ENCODE assay signal across 12 cellular contexts in the genomic region with DNA sequence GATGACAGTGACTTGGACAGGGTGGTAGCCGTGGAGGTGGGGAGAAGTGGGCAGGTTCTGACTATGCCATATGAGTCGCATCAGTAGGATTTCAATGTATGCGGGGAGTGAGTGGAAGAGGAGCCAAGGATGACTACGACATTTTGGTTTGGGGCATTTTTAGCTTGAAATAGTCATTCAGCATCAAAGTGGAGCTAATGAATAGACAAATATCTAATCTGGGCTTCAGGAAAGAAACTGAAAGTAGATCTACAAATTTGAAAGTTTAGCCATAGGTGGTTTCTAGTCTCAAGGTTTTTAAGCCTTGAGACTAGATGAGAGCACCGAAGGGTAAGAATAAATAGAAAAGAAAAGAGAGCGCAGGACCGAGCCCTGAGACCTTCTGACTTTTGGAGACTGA. TPM values are rescaled to one million over a fixed set of nuclear protein-coding genes. Genes with fewer than 3 reads are reported as not detected.
DNase-seq lines count a peak whose midpoint lies in the region; ATAC-seq, FAIRE-seq and TF ChIP-seq lines count a peak whose summit lies in the region.
"Had no signal": no experiment of that assay in that cellular context is flagged by ENCODE, and none has a peak within 500 bp of the region (broad histone marks: within the 10 kb centered on the region; RNA-seq: fewer than 3 reads in every experiment).

No MANE protein-coding gene starts in this region.

- WGBS in pancreas, 2 donors = 91 to 96% methylated on average over 7 of the region's 7 CpGs

- H3K4me3 ChIP-seq in AG10803 (ENCODE audit: low read length) = no peak overlapping the region
- H3K4me3 ChIP-seq in pancreas = no peak overlapping the region
- H3K4me3 ChIP-seq: BLaER1 had no signal

- H3K36me3 ChIP-seq in pancreas = no peaks in the 10 kb centered on the region

- FAIRE-seq in pancreas (lab: Jason Lieb, UNC) = no peak
- FAIRE-seq: GM12891 had no signal

- no peak overlapping the region for H3K27ac ChIP-seq in pancreas
- H3K27ac ChIP-seq: BLaER1 had no signal

- H3K9me3 ChIP-seq in pancreas = no peaks in the 10 kb centered on the region
- H3K9me3 ChIP-seq: BLaER1 had no signal

- intact Hi-C loops in Right ventricle myocardium inferior (cut with DNase I) = no loop called here
- intact Hi-C loops in pancreas (cut with DNase I) = no loop called here

- DNase-seq in AG10803 (ENCODE audit: low read depth) (peak; percentile 54), RKO (ENCODE audit: low spot score) (peak; percentile 51), SKM-1 (lab: John Stamatoyannopoulos, UW; ENCODE audit: unreplicated experiment) (no peak), Right ventricle myocardium inferior (ENCODE audit: missing footprints) (no peak), DMS153 treated with DMSO at 0.1 percent for 48 hours (lab: John Stamatoyannopoulos, UW; ENCODE audit: unreplicated experiment) (no peak), pancreas (no peak)
- DNase-seq: activated CD8-positive, alpha-beta T cell treated with anti-CD3 and anti-CD28 coated beads for 36 hours; RPMI8226 had no signal

- H3K27me3 ChIP-seq in pancreas = no peaks in the 10 kb centered on the region
- H3K27me3 ChIP-seq: BLaER1 had no signal

- no peak for TF ChIP-seq CTCF in AG10803 (conservative IDR thresholded peaks at IDR 0.05; ENCODE audit: low read length)
- no peak for TF ChIP-seq CTCF in pancreas (IDR thresholded peaks at IDR 0.05)

- H3K4me1 ChIP-seq in pancreas = no peaks in the 10 kb centered on the region
- H3K4me1 ChIP-seq: BLaER1 had no signal

- ATAC-seq in GM19438 (IDR thresholded peaks at IDR 0.05; ENCODE audit: low read depth, unreplicated experiment) (peak; percentile 77), HG02981 (IDR thresholded peaks at IDR 0.05; ENCODE audit: unreplicated experiment) (peak; percentile 82), Right ventricle myocardium inferior (no peak), pancreas (no peak)
- ATAC-seq: activated CD8-positive, alpha-beta T cell treated with anti-CD3 and anti-CD28 coated beads for 36 hours had no signal

RNA-seq across cellular contexts. Expression of a gene that starts 58.3 kb away (rescaled TPM):
- total RNA-seq in Right ventricle myocardium inferior (36.0 TPM), pancreas (10 to 100 TPM in 2 of 6 donors, 1 to 10 TPM in 4; 7.0 to 18.2 (median 9.4) TPM)
- 10 to 100 TPM in 1 of 2 donors, 1 to 10 TPM in 1; 7.9 to 15.0 TPM for polyA plus RNA-seq in pancreas

Comparison
In these comparisons a context has a peak if more than half of its experiments do, and no peak if none do; other contexts are left out.
1. DNase-seq: peak in AG10803 (single experiment) and RKO (single experiment); none in SKM-1 (single experiment), Right ventricle myocardium inferior (single experiment), DMS153 treated with DMSO at 0.1 percent for 48 hours (single experiment) and pancreas (0 of 6).
2. ATAC-seq: peak in GM19438 (single experiment) and HG02981 (single experiment); none in Right ventricle myocardium inferior (single experiment) and pancreas (0 of 4).